Comparison of ENCODE assay signal across 14 cellular contexts in the genomic region with DNA sequence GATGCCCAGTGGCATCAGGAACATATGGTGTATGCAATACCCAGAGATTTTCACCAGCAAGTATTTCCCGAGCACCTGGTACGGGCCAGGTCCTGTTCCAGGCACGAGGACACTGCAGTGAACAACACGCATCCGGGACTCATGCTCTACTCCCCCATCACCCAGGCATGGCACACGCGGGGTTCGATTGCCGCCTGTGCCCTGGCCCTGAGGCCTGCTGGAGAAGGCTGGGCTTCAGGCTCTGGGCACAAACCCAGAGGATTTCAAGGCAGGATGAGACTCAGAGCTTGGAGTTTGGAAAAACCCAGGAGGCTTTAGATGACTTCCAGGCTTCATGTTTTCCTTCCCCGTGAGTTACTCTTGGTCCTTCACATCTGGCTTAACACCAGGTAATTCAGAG.
DNase-seq lines count a peak whose midpoint lies in the region; ATAC-seq, FAIRE-seq and TF ChIP-seq lines count a peak whose summit lies in the region.
"Had no signal": no experiment of that assay in that cellular context is flagged by ENCODE, and none has a peak within 500 bp of the region (broad histone marks: within the 10 kb centered on the region; RNA-seq: fewer than 3 reads in every experiment).

No MANE protein-coding gene starts in this region.

- peaks cover 51% of the 10 kb centered on the region for H3K4me1 Mint-ChIP-seq in nephron progenitor cell

- no peak overlapping the region for H3K4me3 Mint-ChIP-seq in nephron progenitor cell

- H2BK5ac ChIP-seq in H1 (ENCODE audit: low read depth, low read length), result peak overlapping the region; percentile 90; the same call in 1 of the 2 replicates

- H3K4ac ChIP-seq in H1 (replicated peaks; ENCODE audit: insufficient read length, low read depth, low read length), result no peak overlapping the region

- H3K79me1 ChIP-seq in H1 (ENCODE audit: low read depth, low read length), result peaks cover 4% of the 10 kb centered on the region; the same call in 1 of the 2 replicates

- H2BK15ac ChIP-seq in H1 (ENCODE audit: low read length), result peak overlapping the region; percentile 62; the same call in 1 of the 2 replicates

- peaks cover 11% of the 10 kb centered on the region for H3K36me3 Mint-ChIP-seq in nephron progenitor cell (ENCODE audit: low read depth)
- H3K36me3 Mint-ChIP-seq: activated naive CD4-positive, alpha-beta T cell treated with anti-CD3 and anti-CD28 coated beads, Interleukin-2, amount 50 U/mL, for 72 hours had no signal

- no peak overlapping the region for H2BK120ac ChIP-seq in H1 (replicated peaks; ENCODE audit: low read depth, low read length)

- no peak overlapping the region for H3K23ac ChIP-seq in H1 (ENCODE audit: insufficient read length)

- POLR2A ChIA-PET in H1 (lab: Charles Lee; ENCODE audit: partially characterized antibody), result interaction anchor here (0.6 to 4.0 kb wide), 7 partner anchors 10 to 402 kb away, joined by 3 to 20 read pairs (median 5); no protein-coding TSS in a partner anchor

- peak overlapping the region; percentile 75; the same call in 1 of the 2 replicates for H2BK20ac ChIP-seq in H1 (ENCODE audit: low read length)

- CTCF ChIA-PET in H1 (lab: Charles Lee; ENCODE audit: partially characterized antibody), result interaction anchor here (0.9 to 10.0 kb wide), 17 partner anchors 8 to 75 kb away, joined by 3 to 95 read pairs (median 8); no protein-coding TSS in a partner anchor

- H4K5ac ChIP-seq in H1 (ENCODE audit: insufficient read length, low read depth, low read length), result no peak overlapping the region

- FAIRE-seq in H1 (lab: Jason Lieb, UNC), result no peak
- FAIRE-seq: K562 had no signal

- 91% methylated on average over 10 of the region's 10 CpGs; no CpG with 5 or more reads in 1 of the 2 experiments for WGBS in H1 (ENCODE audit: extremely low coverage in 1 of 2, insufficient coverage in 1 of 2, insufficient read length in 1 of 2, insufficient replicate concordance in 2 of 2, low coverage in 1 of 2, low lambda C conversion rate in 2 of 2, missing lambda C conversion rate in 1 of 2), 2 experiments
- WGBS in transverse colon (ENCODE audit: low coverage in 1 of 2), 2 donors, result 67% methylated on average over 6 of the region's 10 CpGs; no CpG with 5 or more reads in 1 of the 2 donors

- peaks cover 0 to 26% (median 0%) of the 10 kb centered on the region in 4 donors for H3K4me1 ChIP-seq in Peyer's patch
- H3K4me1 ChIP-seq in H1 (replicated peaks in 1 of 4; ENCODE audit: control insufficient read depth in 3 of 4, insufficient read depth in 4 of 4, low read length in 3 of 4), result peaks cover 8 to 35% (median 27%) of the 10 kb centered on the region in 4 experiments
- H3K4me1 ChIP-seq in transverse colon, result peaks cover 22 to 40% (median 24%) of the 10 kb centered on the region in 4 donors
- H3K4me1 ChIP-seq: parathyroid adenoma had no signal

- no peak overlapping the region for H3K9ac ChIP-seq in H1 (replicated peaks in 1 of 4; ENCODE audit: extremely low read depth in 1 of 4, low read depth in 3 of 4, low read length in 3 of 4)
- H3K9ac ChIP-seq: parathyroid adenoma had no signal

- H3K27me3 ChIP-seq in Peyer's patch (no peaks in the 10 kb centered on the region), H1 (replicated peaks in 1 of 4; ENCODE audit: control insufficient read depth in 3 of 4, extremely low read depth in 1 of 4, insufficient read depth in 3 of 4, low read length in 3 of 4) (no peaks in the 10 kb centered on the region), transverse colon (no peaks in the 10 kb centered on the region)

- H3K9me3 Mint-ChIP-seq in nephron progenitor cell, result no peaks in the 10 kb centered on the region
- H3K9me3 Mint-ChIP-seq: activated naive CD4-positive, alpha-beta T cell treated with anti-CD3 and anti-CD28 coated beads, Interleukin-2, amount 50 U/mL, for 72 hours had no signal

- H4K8ac ChIP-seq in H1 (ENCODE audit: extremely low read depth, insufficient read depth, low read length), result no peak overlapping the region

- TF ChIP-seq EP300 in H1 (IDR thresholded peaks at IDR 0.05; ENCODE audit: borderline replicate concordance in 1 of 2, low read depth in 2 of 2, low read length in 2 of 2), result no peak
- no peak for TF ChIP-seq EP300 in transverse colon (IDR thresholded peaks at IDR 0.05; ENCODE audit: low read depth)

- no peak for DNase-seq in Peyer's patch
- DNase-seq in H1 (ENCODE audit: low read depth in 1 of 2, low spot score in 2 of 2), result no peak
- no peak for DNase-seq in nephron progenitor cell
- DNase-seq in transverse colon, result no peak
- no peak for DNase-seq in mesenteric fat pad (ENCODE audit: low spot score)
- no peak for DNase-seq in NOMO-1 treated with DMSO at 0.1 percent for 48 hours (lab: John Stamatoyannopoulos, UW; ENCODE audit: unreplicated experiment)
- DNase-seq: COR-L47; NCI-H1694 treated with DMSO at 0.1 percent for 48 hours; SIG-M5; stimulated activated naive CD4-positive, alpha-beta T cell treated with Interleukin-2 at 50 U/mL for 16 hours had no signal

- no peak for ATAC-seq in HG02588 (IDR thresholded peaks at IDR 0.05; ENCODE audit: unreplicated experiment)
- ATAC-seq: activated naive CD4-positive, alpha-beta T cell treated with anti-CD3 and anti-CD28 coated beads, Interleukin-2, amount 50 U/mL, for 72 hours; K562 had no signal

- peak overlapping the region; percentile 88 for H3K18ac ChIP-seq in H1 (ENCODE audit: extremely low read depth, low read length)

- no peak overlapping the region for H3K56ac ChIP-seq in H1 (replicated peaks; ENCODE audit: insufficient read length, low read depth, low read length)

- H2BK12ac ChIP-seq in H1 (ENCODE audit: low read depth, low read length), result peak overlapping the region; percentile 94

- H3K9me3 ChIP-seq in Peyer's patch (no peaks in the 10 kb centered on the region), H1 (ENCODE audit: insufficient read depth in 2 of 2, low read depth in 1 of 2, low read length in 1 of 2) (no peaks in the 10 kb centered on the region), transverse colon (no peaks in the 10 kb centered on the region)

- intact Hi-C loops in transverse colon (cut with DNase I; ENCODE audit: low total_unique reads), result no loop called here

- H3K14ac ChIP-seq in H1 (ENCODE audit: insufficient read length), result no peak overlapping the region

- in situ Hi-C loops in transverse colon (cut with MboI; ENCODE audit: low pct_ligation_motif_present in 1 of 4, low pct_unique_long_range_greater_than_20kb in 1 of 4, low sequenced_read_pairs in 3 of 4), result no loop called here

- no peaks in the 10 kb centered on the region for H4K20me1 ChIP-seq in H1 (replicated peaks in 1 of 2; ENCODE audit: control insufficient read depth in 1 of 2, insufficient read depth in 2 of 2, low read length in 2 of 2)

- no peak overlapping the region for H2AFZ ChIP-seq in H1 (ENCODE audit: low read length)
- H2AFZ ChIP-seq: parathyroid adenoma had no signal

- peak overlapping the region; percentile 88 for H3K27ac Mint-ChIP-seq in nephron progenitor cell

- H3K36me3 ChIP-seq in Peyer's patch (no peaks in the 10 kb centered on the region), H1 (ENCODE audit: control insufficient read depth in 2 of 4, insufficient read depth in 4 of 4, low read length in 3 of 4) (no peaks in the 10 kb centered on the region), transverse colon (no peaks in the 10 kb centered on the region)

- H2AK5ac ChIP-seq in H1 (ENCODE audit: low read depth, low read length), result 0 out of 2 replicates have a peak overlapping the region, but pooled peaks have one; percentile 43

- H3K4me2 ChIP-seq in H1 (ENCODE audit: insufficient read depth in 1 of 2, low read depth in 2 of 2, low read length in 2 of 2), result peak overlapping the region in 1 of 2 experiments; percentile 39; a peak in 3 of 4 replicates

- H3K4me3 ChIP-seq in Peyer's patch (no peak overlapping the region), H1 (ENCODE audit: extremely low read depth in 1 of 4, insufficient read depth in 2 of 4, low read depth in 3 of 4, low read length in 4 of 4) (no peak overlapping the region), transverse colon (no peak overlapping the region)
- H3K4me3 ChIP-seq: K562 had no signal

- TF ChIP-seq CTCF in Peyer's patch (IDR thresholded peaks at IDR 0.05) (no peak), H1 (IDR thresholded peaks at IDR 0.05; ENCODE audit: control extremely low read depth in 1 of 3, insufficient read depth in 1 of 3, low read depth in 1 of 3, low read length in 3 of 3) (no peak), nephron progenitor cell (IDR thresholded peaks at IDR 0.05) (no peak), transverse colon (IDR thresholded peaks at IDR 0.05) (no peak)

- peak overlapping the region; percentile 88 for H4K91ac ChIP-seq in H1 (replicated peaks; ENCODE audit: insufficient read length, low read length)

- no peaks in the 10 kb centered on the region; a peak in 1 of 4 replicates for H3K79me2 ChIP-seq in H1 (ENCODE audit: control insufficient read depth in 1 of 2, insufficient read depth in 2 of 2, low read length in 2 of 2)
- H3K79me2 ChIP-seq: parathyroid adenoma had no signal

- H3K23me2 ChIP-seq in H1 (ENCODE audit: low read depth, low read length), result no peaks in the 10 kb centered on the region

- no peaks in the 10 kb centered on the region for H3K27me3 Mint-ChIP-seq in nephron progenitor cell (ENCODE audit: low read depth, poor library complexity)

- TF ChIP-seq POLR2A in Peyer's patch (IDR thresholded peaks at IDR 0.05) (no peak), H1 (IDR thresholded peaks at IDR 0.05; ENCODE audit: control extremely low read depth in 1 of 2, low read depth in 2 of 2, low read length in 2 of 2) (no peak), transverse colon (IDR thresholded peaks at IDR 0.05) (no peak)

- H3K27ac ChIP-seq in Peyer's patch (peak overlapping the region in 3 of 4 donors; percentile 52 to 82 (median 57)), H1 (ENCODE audit: low read depth, low read length) (peak overlapping the region; percentile 32; the same call in 1 of the 2 replicates), transverse colon (peak overlapping the region; percentile 69 to 85 (median 76))
- H3K27ac ChIP-seq: parathyroid adenoma had no signal

- TF ChIP-seq RAD21 in H1 (IDR thresholded peaks at IDR 0.05 in 1 of 2, conservative IDR thresholded peaks at IDR 0.05 in 1 of 2; ENCODE audit: low read depth in 2 of 2, low read length in 2 of 2), result no peak

TF ChIP-seq in H1, 55 proteins besides CTCF, POLR2A, EP300 and RAD21 (continues in another document):
- TF ChIP-seq MAFK (IDR thresholded peaks at IDR 0.05; ENCODE audit: low read depth, low read length) (no peak), YY1 (IDR thresholded peaks at IDR 0.05; ENCODE audit: low read depth, low read length) (no peak), CHD2 (IDR thresholded peaks at IDR 0.05; ENCODE audit: low read length) (no peak), CREB1 (IDR thresholded peaks at IDR 0.05) (no peak), FOSL1 (IDR thresholded peaks at IDR 0.05; ENCODE audit: insufficient read depth, low read depth, low read length) (no peak), SRF (IDR thresholded peaks at IDR 0.05; ENCODE audit: low read depth, low read length) (no peak), SIX5 (IDR thresholded peaks at IDR 0.05; ENCODE audit: low read depth, low read length) (no peak), JUND (IDR thresholded peaks at IDR 0.05; ENCODE audit: low read length) (no peak)
- TF ChIP-seq, protein P1, sequence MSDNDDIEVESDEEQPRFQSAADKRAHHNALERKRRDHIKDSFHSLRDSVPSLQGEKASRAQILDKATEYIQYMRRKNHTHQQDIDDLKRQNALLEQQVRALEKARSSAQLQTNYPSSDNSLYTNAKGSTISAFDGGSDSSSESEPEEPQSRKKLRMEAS (IDR thresholded peaks at IDR 0.05), result no peak
